Comparison of ENCODE assay signal across 35 cellular contexts in genomic region chr1:81030441-81030840, GRCh38.
DNase-seq lines count a peak whose midpoint lies in the region; FAIRE-seq and TF ChIP-seq lines count a peak whose summit lies in the region.
"Had no signal": no experiment of that assay in that cellular context is flagged by ENCODE, and none has a peak within 500 bp of the region (broad histone marks: within the 10 kb centered on the region; RNA-seq: fewer than 3 reads in every experiment).

No MANE protein-coding gene starts in this region.

- DNase-seq in HEK293T (ENCODE audit: extremely low spot score) (no peak), NCI-H1417 treated with DMSO at 0.1 percent for 48 hours (lab: John Stamatoyannopoulos, UW) (peak; percentile 14), small intestine (peak; percentile 18), NCI-H446 (lab: John Stamatoyannopoulos, UW) (no peak), NCI-H748 (lab: John Stamatoyannopoulos, UW; ENCODE audit: unreplicated experiment) (no peak), A172 (ENCODE audit: low spot score) (no peak)
- no peak for DNase-seq in stimulated activated CD4-positive, alpha-beta T cell treated with anti-CD3 and anti-CD28 coated beads, Interleukin-2, amount 100 ng/mL, for 48 hours
- DNase-seq: 8988T; ACHN; AML-193; BE2C; C1 segment of cervical spinal cord; Caco-2; Calu3; CD4-positive, alpha-beta memory T cell; CD4-positive, alpha-beta T cell; CD4-positive, CD25-positive, alpha-beta regulatory T cell; CD8-positive, alpha-beta memory T cell; CD8-positive, alpha-beta T cell; COR-L47; DMS 273 treated with DMSO at 0.1 percent for 48 hours; DMS153; DMS53; DMS79; DMS79 treated with DMSO at 0.1 percent for 48 hours; DND-41; EL had no signal

- H3K9me3 ChIP-seq in HEK293 (ENCODE audit: control insufficient read depth, insufficient read depth, low read depth, low read length), result no peaks in the 10 kb centered on the region
- H3K9me3 ChIP-seq in small intestine (ENCODE audit: control insufficient read depth, low read depth), result no peaks in the 10 kb centered on the region
- H3K9me3 ChIP-seq: A549; BE2C; BLaER1; BLaER1 treated with 17β-estradiol and CSF1 and Interleukin-3, amounts not matched to agents 10 nM and 100 nM; Caco-2 had no signal

- POLR2A ChIA-PET in HEK293 (lab: Yijun Ruan, JAX), result no interaction called here
- POLR2A ChIA-PET in HEK293T (lab: Yijun Ruan, JAX), result no interaction called here

- CTCF ChIA-PET in HEK293 (lab: Yijun Ruan, JAX) (no interaction called here), HEK293T (lab: Yijun Ruan, JAX) (no interaction called here)

- FAIRE-seq in small intestine (lab: Jason Lieb, UNC), result no peak
- FAIRE-seq: A204.1, A549, D721Med had no signal

- H3K27me3 ChIP-seq in small intestine (ENCODE audit: control insufficient read depth in 2 of 2, insufficient read depth in 2 of 2, low read length in 2 of 2), result no peaks in the 10 kb centered on the region
- H3K27me3 ChIP-seq: BE2C; BLaER1; BLaER1 treated with 17β-estradiol and CSF1 and Interleukin-3, amounts not matched to agents 10 nM and 100 nM had no signal

- H3K27ac ChIP-seq in HEK293 (ENCODE audit: extremely low read depth, low read depth, low read length) (no peak overlapping the region), small intestine (ENCODE audit: low read depth in 1 of 2, low read length in 1 of 2) (no peak overlapping the region)
- H3K27ac ChIP-seq: 22Rv1; A549; BLaER1; BLaER1 treated with 17β-estradiol and CSF1 and Interleukin-3, amounts not matched to agents 10 nM and 100 nM; C4-2B had no signal

- TF ChIP-seq CTCF in HEK293 (tag by site-specific recombination; IDR thresholded peaks at IDR 0.05), result no peak

- H3K4me1 ChIP-seq in HEK293 (ENCODE audit: control insufficient read depth, insufficient read depth, low read length), result peaks cover 6% of the 10 kb centered on the region; the same call in 1 of the 2 replicates
- peaks cover 0 to 3% of the 10 kb centered on the region in 2 donors for H3K4me1 ChIP-seq in small intestine (ENCODE audit: control insufficient read depth in 2 of 2, insufficient read depth in 1 of 2, low read depth in 1 of 2, low read length in 1 of 2)
- H3K4me1 ChIP-seq: A549; BE2C; BLaER1; BLaER1 treated with 17β-estradiol and CSF1 and Interleukin-3, amounts not matched to agents 10 nM and 100 nM; Caco-2 had no signal

- WGBS in small intestine, 3 donors, result 23 to 56% (median 24%) methylated on average over 3 of the region's 3 CpGs

- H3K36me3 ChIP-seq in HEK293 (ENCODE audit: control insufficient read depth in 2 of 2, insufficient read depth in 1 of 2, low read length in 2 of 2) (no peaks in the 10 kb centered on the region), small intestine (ENCODE audit: control insufficient read depth in 2 of 2, insufficient read depth in 2 of 2, low read length in 2 of 2) (no peaks in the 10 kb centered on the region)
- H3K36me3 ChIP-seq: BE2C; BLaER1; BLaER1 treated with 17β-estradiol and CSF1 and Interleukin-3, amounts not matched to agents 10 nM and 100 nM had no signal

- H3K4me3 ChIP-seq in HEK293 (ENCODE audit: low read depth, low read length) (no peak overlapping the region), small intestine (ENCODE audit: low read depth in 1 of 2, low read length in 2 of 2) (no peak overlapping the region)
- H3K4me3 ChIP-seq: A549; BLaER1; BLaER1 treated with 17β-estradiol and CSF1 and Interleukin-3, amounts not matched to agents 10 nM and 100 nM had no signal

TF ChIP-seq in HEK293, 187 proteins besides CTCF, POLR2A, EP300 and RAD21:
- TF ChIP-seq ZNF843 (tag by site-specific recombination; IDR thresholded peaks at IDR 0.05) (0 out of 2 replicates have a peak, but pooled peaks have one; percentile 25), ZNF664 (tag by site-specific recombination; IDR thresholded peaks at IDR 0.05) (no peak), IKZF3 (tag by site-specific recombination; IDR thresholded peaks at IDR 0.05) (0 out of 2 replicates have a peak, but pooled peaks have one; percentile 17), ZNF391 (tag by site-specific recombination; IDR thresholded peaks at IDR 0.05; ENCODE audit: borderline replicate concordance, low read depth) (no peak), FEZF1 (tag by site-specific recombination; IDR thresholded peaks at IDR 0.05) (peak; percentile 27; the same call in 1 of the 2 replicates)
- TF ChIP-seq, protein P1, sequence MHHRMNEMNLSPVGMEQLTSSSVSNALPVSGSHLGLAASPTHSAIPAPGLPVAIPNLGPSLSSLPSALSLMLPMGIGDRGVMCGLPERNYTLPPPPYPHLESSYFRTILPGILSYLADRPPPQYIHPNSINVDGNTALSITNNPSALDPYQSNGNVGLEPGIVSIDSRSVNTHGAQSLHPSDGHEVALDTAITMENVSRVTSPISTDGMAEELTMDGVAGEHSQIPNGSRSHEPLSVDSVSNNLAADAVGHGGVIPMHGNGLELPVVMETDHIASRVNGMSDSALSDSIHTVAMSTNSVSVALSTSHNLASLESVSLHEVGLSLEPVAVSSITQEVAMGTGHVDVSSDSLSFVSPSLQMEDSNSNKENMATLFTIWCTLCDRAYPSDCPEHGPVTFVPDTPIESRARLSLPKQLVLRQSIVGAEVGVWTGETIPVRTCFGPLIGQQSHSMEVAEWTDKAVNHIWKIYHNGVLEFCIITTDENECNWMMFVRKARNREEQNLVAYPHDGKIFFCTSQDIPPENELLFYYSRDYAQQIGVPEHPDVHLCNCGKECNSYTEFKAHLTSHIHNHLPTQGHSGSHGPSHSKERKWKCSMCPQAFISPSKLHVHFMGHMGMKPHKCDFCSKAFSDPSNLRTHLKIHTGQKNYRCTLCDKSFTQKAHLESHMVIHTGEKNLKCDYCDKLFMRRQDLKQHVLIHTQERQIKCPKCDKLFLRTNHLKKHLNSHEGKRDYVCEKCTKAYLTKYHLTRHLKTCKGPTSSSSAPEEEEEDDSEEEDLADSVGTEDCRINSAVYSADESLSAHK (tag by site-specific recombination; IDR thresholded peaks at IDR 0.05), result 0 out of 2 replicates have a peak, but pooled peaks have one; percentile 32
- TF ChIP-seq, protein P2, sequence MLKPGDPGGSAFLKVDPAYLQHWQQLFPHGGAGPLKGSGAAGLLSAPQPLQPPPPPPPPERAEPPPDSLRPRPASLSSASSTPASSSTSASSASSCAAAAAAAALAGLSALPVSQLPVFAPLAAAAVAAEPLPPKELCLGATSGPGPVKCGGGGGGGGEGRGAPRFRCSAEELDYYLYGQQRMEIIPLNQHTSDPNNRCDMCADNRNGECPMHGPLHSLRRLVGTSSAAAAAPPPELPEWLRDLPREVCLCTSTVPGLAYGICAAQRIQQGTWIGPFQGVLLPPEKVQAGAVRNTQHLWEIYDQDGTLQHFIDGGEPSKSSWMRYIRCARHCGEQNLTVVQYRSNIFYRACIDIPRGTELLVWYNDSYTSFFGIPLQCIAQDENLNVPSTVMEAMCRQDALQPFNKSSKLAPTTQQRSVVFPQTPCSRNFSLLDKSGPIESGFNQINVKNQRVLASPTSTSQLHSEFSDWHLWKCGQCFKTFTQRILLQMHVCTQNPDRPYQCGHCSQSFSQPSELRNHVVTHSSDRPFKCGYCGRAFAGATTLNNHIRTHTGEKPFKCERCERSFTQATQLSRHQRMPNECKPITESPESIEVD (tag by site-specific recombination; IDR thresholded peaks at IDR 0.05), result peak; percentile 73

TF ChIP-seq in HEK293T, 16 proteins besides CTCF, POLR2A, EP300 and RAD21:
- TF ChIP-seq BHLHE40 (IDR thresholded peaks at IDR 0.05; ENCODE audit: borderline replicate concordance) (no peak), FOXA1 (IDR thresholded peaks at IDR 0.05) (no peak), ELF4 (IDR thresholded peaks at IDR 0.05) (no peak), HDGF (IDR thresholded peaks at IDR 0.05; ENCODE audit: borderline replicate concordance) (no peak), FOXK2 (IDR thresholded peaks at IDR 0.05) (no peak), ARNT (IDR thresholded peaks at IDR 0.05) (no peak), SP1 (IDR thresholded peaks at IDR 0.05) (no peak), TARDBP (IDR thresholded peaks at IDR 0.05) (no peak), NFRKB (IDR thresholded peaks at IDR 0.05) (no peak), LEF1 (IDR thresholded peaks at IDR 0.05; ENCODE audit: borderline replicate concordance) (no peak), CTBP1 (IDR thresholded peaks at IDR 0.05; ENCODE audit: borderline replicate concordance) (peak; percentile 33; the same call in 1 of the 2 replicates), L3MBTL2 (conservative IDR thresholded peaks at IDR 0.05) (no peak), SUZ12 (IDR thresholded peaks at IDR 0.05) (no peak), ZNF384 (IDR thresholded peaks at IDR 0.05) (0 out of 2 replicates have a peak, but pooled peaks have one; percentile 13), FOXM1 (IDR thresholded peaks at IDR 0.05; ENCODE audit: borderline replicate concordance) (no peak)
- TF ChIP-seq, protein P3, sequence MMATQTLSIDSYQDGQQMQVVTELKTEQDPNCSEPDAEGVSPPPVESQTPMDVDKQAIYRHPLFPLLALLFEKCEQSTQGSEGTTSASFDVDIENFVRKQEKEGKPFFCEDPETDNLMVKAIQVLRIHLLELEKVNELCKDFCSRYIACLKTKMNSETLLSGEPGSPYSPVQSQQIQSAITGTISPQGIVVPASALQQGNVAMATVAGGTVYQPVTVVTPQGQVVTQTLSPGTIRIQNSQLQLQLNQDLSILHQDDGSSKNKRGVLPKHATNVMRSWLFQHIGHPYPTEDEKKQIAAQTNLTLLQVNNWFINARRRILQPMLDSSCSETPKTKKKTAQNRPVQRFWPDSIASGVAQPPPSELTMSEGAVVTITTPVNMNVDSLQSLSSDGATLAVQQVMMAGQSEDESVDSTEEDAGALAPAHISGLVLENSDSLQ (IDR thresholded peaks at IDR 0.05), result peak; percentile 86

Comparison
In these comparisons a context has a peak if more than half of its experiments do, and no peak if none do; other contexts are left out.
1. DNase-seq: peak in NCI-H1417 treated with DMSO at 0.1 percent for 48 hours (single experiment) and small intestine (single experiment); none in HEK293T (single experiment), NCI-H446 (0 of 2), NCI-H748 (single experiment), A172 (single experiment) and stimulated activated CD4-positive, alpha-beta T cell treated with anti-CD3 and anti-CD28 coated beads, Interleukin-2, amount 100 ng/mL, for 48 hours (0 of 2).